1 cellular context compared by ENCODE assay signal in the genomic region with DNA sequence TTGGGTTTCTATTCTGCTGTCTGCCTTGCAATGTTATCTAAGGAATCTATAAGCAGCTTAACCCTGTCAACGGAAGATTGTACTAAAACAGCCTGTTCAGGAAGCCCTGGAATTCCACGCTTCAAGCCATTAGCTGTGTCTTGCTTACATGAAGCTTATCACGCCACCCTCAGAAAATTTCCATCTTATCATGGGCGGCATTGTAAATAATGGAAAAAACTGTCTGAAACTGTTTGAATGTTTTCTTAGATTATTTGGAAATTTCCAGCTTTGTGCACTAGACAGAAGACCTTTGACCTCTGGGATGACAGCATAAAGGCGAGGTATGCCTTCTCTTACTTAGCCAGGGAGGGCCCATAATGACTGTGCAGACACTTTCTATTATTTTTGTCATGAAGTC.
TF ChIP-seq lines count a peak whose summit lies in the region.

No MANE protein-coding gene starts in this region.

TF ChIP-seq in GM23338, 12 proteins besides CTCF, POLR2A, EP300 and RAD21 (continued from another document):
- TF ChIP-seq, protein P1, sequence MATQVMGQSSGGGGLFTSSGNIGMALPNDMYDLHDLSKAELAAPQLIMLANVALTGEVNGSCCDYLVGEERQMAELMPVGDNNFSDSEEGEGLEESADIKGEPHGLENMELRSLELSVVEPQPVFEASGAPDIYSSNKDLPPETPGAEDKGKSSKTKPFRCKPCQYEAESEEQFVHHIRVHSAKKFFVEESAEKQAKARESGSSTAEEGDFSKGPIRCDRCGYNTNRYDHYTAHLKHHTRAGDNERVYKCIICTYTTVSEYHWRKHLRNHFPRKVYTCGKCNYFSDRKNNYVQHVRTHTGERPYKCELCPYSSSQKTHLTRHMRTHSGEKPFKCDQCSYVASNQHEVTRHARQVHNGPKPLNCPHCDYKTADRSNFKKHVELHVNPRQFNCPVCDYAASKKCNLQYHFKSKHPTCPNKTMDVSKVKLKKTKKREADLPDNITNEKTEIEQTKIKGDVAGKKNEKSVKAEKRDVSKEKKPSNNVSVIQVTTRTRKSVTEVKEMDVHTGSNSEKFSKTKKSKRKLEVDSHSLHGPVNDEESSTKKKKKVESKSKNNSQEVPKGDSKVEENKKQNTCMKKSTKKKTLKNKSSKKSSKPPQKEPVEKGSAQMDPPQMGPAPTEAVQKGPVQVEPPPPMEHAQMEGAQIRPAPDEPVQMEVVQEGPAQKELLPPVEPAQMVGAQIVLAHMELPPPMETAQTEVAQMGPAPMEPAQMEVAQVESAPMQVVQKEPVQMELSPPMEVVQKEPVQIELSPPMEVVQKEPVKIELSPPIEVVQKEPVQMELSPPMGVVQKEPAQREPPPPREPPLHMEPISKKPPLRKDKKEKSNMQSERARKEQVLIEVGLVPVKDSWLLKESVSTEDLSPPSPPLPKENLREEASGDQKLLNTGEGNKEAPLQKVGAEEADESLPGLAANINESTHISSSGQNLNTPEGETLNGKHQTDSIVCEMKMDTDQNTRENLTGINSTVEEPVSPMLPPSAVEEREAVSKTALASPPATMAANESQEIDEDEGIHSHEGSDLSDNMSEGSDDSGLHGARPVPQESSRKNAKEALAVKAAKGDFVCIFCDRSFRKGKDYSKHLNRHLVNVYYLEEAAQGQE (IDR thresholded peaks at IDR 0.05; ENCODE audit: unreplicated experiment): no peak
